1 cellular context compared by ENCODE assay signal in genomic region chrX:16870095-16870860, GRCh38.
TF ChIP-seq lines count a peak whose summit lies in the region.

RBBP7 (minus strand) TSS chrX:16870362; CDS start chrX:16870053, 309 bp downstream.

TF ChIP-seq in HEK293, 187 proteins besides CTCF, POLR2A, EP300 and RAD21 (continued from another document and continues in another):
- 0 out of 2 replicates have a peak, but pooled peaks have one; percentile 35 for TF ChIP-seq MZF1 (tag by site-specific recombination; IDR thresholded peaks at IDR 0.05; ENCODE audit: borderline replicate concordance)
- peak; percentile 70; the same call in 1 of the 2 replicates for TF ChIP-seq ZNF580 (tag by site-specific recombination; IDR thresholded peaks at IDR 0.05)
- no peak for TF ChIP-seq ZBTB44 (tag by site-specific recombination; IDR thresholded peaks at IDR 0.05)
- TF ChIP-seq ZNF423 (tag by site-specific recombination; IDR thresholded peaks at IDR 0.05): no peak
- no peak for TF ChIP-seq ZNF670 (tag by site-specific recombination; IDR thresholded peaks at IDR 0.05; ENCODE audit: low read depth)
- TF ChIP-seq ZBTB20 (tag by site-specific recombination; IDR thresholded peaks at IDR 0.05): peak; percentile 45; the same call in 1 of the 2 replicates
- peak; percentile 92 for TF ChIP-seq ZNF366 (tag by site-specific recombination; conservative IDR thresholded peaks at IDR 0.05)
- peak; percentile 83 for TF ChIP-seq ZBTB26 (tag by site-specific recombination; optimal IDR thresholded peaks at IDR 0.05)
- TF ChIP-seq PRDM1 (tag by site-specific recombination; IDR thresholded peaks at IDR 0.05): no peak
- no peak for TF ChIP-seq ZNF121 (tag by site-specific recombination; IDR thresholded peaks at IDR 0.05)
- no peak for TF ChIP-seq GLI2 (tag by site-specific recombination; IDR thresholded peaks at IDR 0.05; ENCODE audit: borderline replicate concordance, low read depth)
- no peak for TF ChIP-seq WT1 (tag by site-specific recombination; IDR thresholded peaks at IDR 0.05)
- peak; percentile 86 for TF ChIP-seq SP3 (tag by site-specific recombination; IDR thresholded peaks at IDR 0.05)
- TF ChIP-seq ZBTB21 (tag by site-specific recombination; IDR thresholded peaks at IDR 0.05): peak; percentile 43; the same call in 1 of the 2 replicates
- TF ChIP-seq AEBP2 (tag by site-specific recombination; IDR thresholded peaks at IDR 0.05; ENCODE audit: borderline replicate concordance): no peak
- no peak for TF ChIP-seq ZNF560 (tag by site-specific recombination; IDR thresholded peaks at IDR 0.05; ENCODE audit: borderline replicate concordance)
- TF ChIP-seq ZNF843 (tag by site-specific recombination; IDR thresholded peaks at IDR 0.05): peak; percentile 74
- TF ChIP-seq ZNF48 (tag by site-specific recombination; IDR thresholded peaks at IDR 0.05): no peak
- no peak for TF ChIP-seq GLI4 (tag by site-specific recombination; IDR thresholded peaks at IDR 0.05)
- no peak for TF ChIP-seq ZNF138 (tag by site-specific recombination; IDR thresholded peaks at IDR 0.05; ENCODE audit: borderline replicate concordance)
- TF ChIP-seq GLIS2 (tag by site-specific recombination; IDR thresholded peaks at IDR 0.05): peak; percentile 52; the same call in 1 of the 2 replicates
- no peak for TF ChIP-seq ZNF777 (tag by site-specific recombination; IDR thresholded peaks at IDR 0.05; ENCODE audit: borderline replicate concordance)
- TF ChIP-seq ZSCAN16 (tag by site-specific recombination; IDR thresholded peaks at IDR 0.05): no peak
- peak; percentile 62 for TF ChIP-seq ZBTB8A (tag by site-specific recombination; IDR thresholded peaks at IDR 0.05)
- no peak for TF ChIP-seq ZNF335 (tag by site-specific recombination; conservative IDR thresholded peaks at IDR 0.05)
- no peak for TF ChIP-seq ZNF140 (tag by site-specific recombination; IDR thresholded peaks at IDR 0.05)
- TF ChIP-seq ZNF112 (tag by site-specific recombination; IDR thresholded peaks at IDR 0.05): no peak
- TF ChIP-seq ZBTB48 (tag by site-specific recombination; IDR thresholded peaks at IDR 0.05): no peak
- 0 out of 2 replicates have a peak, but pooled peaks have one; percentile 19 for TF ChIP-seq ZNF76 (tag by site-specific recombination; IDR thresholded peaks at IDR 0.05; ENCODE audit: borderline replicate concordance, low read depth)
- TF ChIP-seq PRDM10 (tag by site-specific recombination; IDR thresholded peaks at IDR 0.05): peak; percentile 33
- no peak for TF ChIP-seq ZNF23 (tag by site-specific recombination; IDR thresholded peaks at IDR 0.05; ENCODE audit: borderline replicate concordance)
- no peak for TF ChIP-seq MEIS1 (CRISPR knock-in tag; IDR thresholded peaks at IDR 0.05; ENCODE audit: borderline replicate concordance)
- TF ChIP-seq ZNF692 (tag by site-specific recombination; IDR thresholded peaks at IDR 0.05): peak; percentile 60; the same call in 1 of the 2 replicates
- peak; percentile 50 for TF ChIP-seq FEZF1 (tag by site-specific recombination; IDR thresholded peaks at IDR 0.05)
- no peak for TF ChIP-seq ZNF677 (tag by site-specific recombination; IDR thresholded peaks at IDR 0.05)
- TF ChIP-seq ZNF621 (tag by site-specific recombination; IDR thresholded peaks at IDR 0.05): no peak
- no peak for TF ChIP-seq ZFP3 (tag by site-specific recombination; IDR thresholded peaks at IDR 0.05; ENCODE audit: low read depth)
- TF ChIP-seq ZNF426 (tag by site-specific recombination; IDR thresholded peaks at IDR 0.05): no peak
- peak; percentile 56; the same call in 1 of the 2 replicates for TF ChIP-seq ZBTB6 (tag by site-specific recombination; IDR thresholded peaks at IDR 0.05)
- no peak for TF ChIP-seq PRDM6 (tag by site-specific recombination; IDR thresholded peaks at IDR 0.05)
- TF ChIP-seq ZNF341 (tag by site-specific recombination; IDR thresholded peaks at IDR 0.05; ENCODE audit: low read depth): peak; percentile 93
- TF ChIP-seq PRDM4 (tag by site-specific recombination; IDR thresholded peaks at IDR 0.05): 0 out of 2 replicates have a peak, but pooled peaks have one; percentile 15
- no peak for TF ChIP-seq ZNF707 (tag by site-specific recombination; IDR thresholded peaks at IDR 0.05)
- no peak for TF ChIP-seq SETDB1 (IDR thresholded peaks at IDR 0.05; ENCODE audit: insufficient read length, low read length)
- TF ChIP-seq ZNF521 (tag by site-specific recombination; IDR thresholded peaks at IDR 0.05): no peak
- no peak for TF ChIP-seq ZNF354C (tag by site-specific recombination; IDR thresholded peaks at IDR 0.05; ENCODE audit: borderline replicate concordance, low read depth)
- 0 out of 2 replicates have a peak, but pooled peaks have one; percentile 30 for TF ChIP-seq ZFP37 (tag by site-specific recombination; IDR thresholded peaks at IDR 0.05)
- TF ChIP-seq PATZ1 (tag by site-specific recombination; IDR thresholded peaks at IDR 0.05): peak; percentile 45
- TF ChIP-seq ZNF571 (tag by site-specific recombination; IDR thresholded peaks at IDR 0.05): no peak
- TF ChIP-seq ZIC2 (tag by site-specific recombination; IDR thresholded peaks at IDR 0.05): peak; percentile 31; the same call in 1 of the 2 replicates
